Comparison of ENCODE assay signal across 10 cellular contexts in genomic region chr4:184899261-184900134, GRCh38.
A peak's percentile ranks its signal among the peaks of the same experiment; 100 is the strongest.
DNase-seq lines count a peak whose midpoint lies in the region; ATAC-seq, FAIRE-seq and TF ChIP-seq lines count a peak whose summit lies in the region.
"Had no signal": no experiment of that assay in that cellular context is flagged by ENCODE, and none has a peak within 500 bp of the region (broad histone marks: within the 10 kb centered on the region; RNA-seq: fewer than 3 reads in every experiment).

No MANE protein-coding gene starts in this region.

- H4K20me1 ChIP-seq in HepG2 (ENCODE audit: insufficient read depth, low read length), result no peaks in the 10 kb centered on the region

- no peaks in the 10 kb centered on the region for H3K79me2 ChIP-seq in HepG2 (ENCODE audit: insufficient read depth, low read length)

- no peak for TF ChIP-seq EP300 in HepG2 (IDR thresholded peaks at IDR 0.05; ENCODE audit: low read depth in 2 of 2, low read length in 2 of 2)
- no peak for TF ChIP-seq EP300 in HepG2 (CRISPR knock-in tag; IDR thresholded peaks at IDR 0.05; ENCODE audit: borderline replicate concordance)

- H3K27me3 ChIP-seq in liver (ENCODE audit: control insufficient read depth in 4 of 4, insufficient read depth in 4 of 4, low read length in 3 of 4), result no peaks in the 10 kb centered on the region
- H3K27me3 ChIP-seq in HepG2 (ENCODE audit: control insufficient read depth in 1 of 2, insufficient read depth in 2 of 2, low read length in 2 of 2), result peaks cover 0 to 4% of the 10 kb centered on the region in 2 experiments; a peak in 2 of 5 replicates
- H3K27me3 ChIP-seq in upper lobe of right lung, result no peaks in the 10 kb centered on the region

- TF ChIP-seq RAD21 in liver (IDR thresholded peaks at IDR 0.05) (peak; percentile 54 to 60), HepG2 (CRISPR knock-in tag; IDR thresholded peaks at IDR 0.05) (no peak)

- H3K9ac ChIP-seq in liver (ENCODE audit: low read depth in 1 of 2, low read length in 2 of 2), result peak overlapping the region; percentile 80 to 83
- H3K9ac ChIP-seq in HepG2 (ENCODE audit: insufficient read depth, low read depth, low read length), result no peak overlapping the region

- peaks cover 6 to 72% (median 43%) of the 10 kb centered on the region in 4 donors for H3K4me1 ChIP-seq in liver (ENCODE audit: control insufficient read depth in 4 of 4, insufficient read depth in 4 of 4, low read length in 3 of 4)
- H3K4me1 ChIP-seq in HepG2 (ENCODE audit: insufficient read depth, low read length), result peaks cover 40% of the 10 kb centered on the region
- no peaks in the 10 kb centered on the region for H3K4me1 ChIP-seq in upper lobe of right lung

- BruUV-seq in HepG2 (replicated peaks; lab: Mats Ljungman, UMichigan), result no TSS peak

- peak overlapping the region; percentile 27 to 82 (median 78) for H3K4me3 ChIP-seq in liver (ENCODE audit: low read depth in 1 of 3, low read length in 3 of 3)
- H3K4me3 ChIP-seq in HepG2 (replicated peaks in 1 of 3; ENCODE audit: insufficient read depth in 1 of 3, low read depth in 2 of 3, low read length in 3 of 3), result no peak overlapping the region
- no peak overlapping the region for H3K4me3 ChIP-seq in upper lobe of right lung

- POLR2A ChIA-PET in HepG2 (lab: Yijun Ruan, JAX), result no interaction called here

- H3K36me3 ChIP-seq in liver (ENCODE audit: control insufficient read depth in 4 of 4, insufficient read depth in 3 of 4, low read depth in 1 of 4, low read length in 3 of 4) (no peaks in the 10 kb centered on the region), HepG2 (replicated peaks in 1 of 2; ENCODE audit: control insufficient read depth in 1 of 2, insufficient read depth in 2 of 2, low read length in 2 of 2) (no peaks in the 10 kb centered on the region), upper lobe of right lung (no peaks in the 10 kb centered on the region)

- 60% methylated on average over 9 of the region's 9 CpGs for WGBS in liver
- WGBS in HepG2 (ENCODE audit: low lambda C conversion rate), result 80% methylated on average over 7 of the region's 9 CpGs

- no peak for TF ChIP-seq POLR2A in HepG2 (IDR thresholded peaks at IDR 0.05; ENCODE audit: insufficient read depth in 1 of 2, low read depth in 2 of 2, low read length in 2 of 2)

- TF ChIP-seq CTCF in liver (IDR thresholded peaks at IDR 0.05; ENCODE audit: low read depth, low read length, missing input control) (no peak), HepG2 (CRISPR knock-in tag; IDR thresholded peaks at IDR 0.05) (no peak), upper lobe of right lung (IDR thresholded peaks at IDR 0.05) (no peak)

- in situ Hi-C loops in HepG2 (cut with HindIII; ENCODE audit: extremely low pct_ligation_motif_present, low pct_unique_long_range_greater_than_20kb), result no loop called here

- H3K9me3 ChIP-seq in liver (ENCODE audit: control insufficient read depth in 4 of 4, low read length in 3 of 4), result no peaks in the 10 kb centered on the region
- H3K9me3 ChIP-seq in HepG2 (ENCODE audit: low read length), result no peaks in the 10 kb centered on the region
- H3K9me3 ChIP-seq in upper lobe of right lung, result no peaks in the 10 kb centered on the region

- H2AFZ ChIP-seq in HepG2 (ENCODE audit: low read length), result no peak overlapping the region

- H3K4me2 ChIP-seq in HepG2 (ENCODE audit: low read depth, low read length), result no peak overlapping the region

- no peak for ATAC-seq in HepG2
- ATAC-seq in upper lobe of right lung, result peak; percentile 82
- ATAC-seq in HG02623 (IDR thresholded peaks at IDR 0.05; ENCODE audit: unreplicated experiment), result no peak

- DNase-seq in HepG2 (ENCODE audit: low spot score), result no peak
- DNase-seq in amniotic epithelial cell (ENCODE audit: low read depth), result peak; percentile 42
- peak; percentile 82 for DNase-seq in kidney tubule cell (ENCODE audit: low spot score)
- peak; percentile 88 for DNase-seq in upper lobe of right lung
- DNase-seq in inferior parietal cortex (ENCODE audit: extremely low spot score), result no peak
- no peak for DNase-seq in midbrain (lab: John Stamatoyannopoulos, UW)
- DNase-seq: amniotic stem cell had no signal

- intact Hi-C loops in HepG2 (cut with micrococcal nuclease; ENCODE audit: unreplicated experiment) (no loop called here), upper lobe of right lung (cut with DNase I) (no loop called here)

- H3K27ac ChIP-seq in liver (ENCODE audit: low read depth in 1 of 2, low read length in 2 of 2) (peak overlapping the region; percentile 91 to 95), HepG2 (ENCODE audit: extremely low read length, insufficient read depth, low read length) (no peak overlapping the region), upper lobe of right lung (no peak overlapping the region)

- CTCF ChIA-PET in HepG2 (lab: Yijun Ruan, JAX; ENCODE audit: low intra/inter-chr PET ratio, low total read pairs), result no interaction called here

- no peak for FAIRE-seq in HepG2 (lab: Jason Lieb, UNC)
- FAIRE-seq: islet of Langerhans had no signal

TF ChIP-seq in liver, 16 proteins besides CTCF, POLR2A, EP300 and RAD21 (continues in another document):
- peak; percentile 89 for TF ChIP-seq ZBTB33 (IDR thresholded peaks at IDR 0.05)
- TF ChIP-seq NR2F2 (IDR thresholded peaks at IDR 0.05), result peak; percentile 51
- TF ChIP-seq FOXA1 (IDR thresholded peaks at IDR 0.05), result peak; percentile 44
- peak; percentile 89 for TF ChIP-seq HNF4G (IDR thresholded peaks at IDR 0.05)

TF ChIP-seq in HepG2, 621 proteins besides CTCF, POLR2A, EP300 and RAD21:
- TF ChIP-seq NR2F2 (IDR thresholded peaks at IDR 0.05; ENCODE audit: borderline replicate concordance, low read depth) (no peak), BCL6 (CRISPR knock-in tag; IDR thresholded peaks at IDR 0.05) (no peak), ZNF367 (CRISPR knock-in tag; IDR thresholded peaks at IDR 0.05; ENCODE audit: borderline replicate concordance) (no peak), MXD3 (CRISPR knock-in tag; IDR thresholded peaks at IDR 0.05) (no peak), MIER2 (CRISPR knock-in tag; IDR thresholded peaks at IDR 0.05) (no peak), ASH2L (IDR thresholded peaks at IDR 0.05; ENCODE audit: insufficient read length, low read depth, low read length) (no peak), POLR2AphosphoS2 (IDR thresholded peaks at IDR 0.05; ENCODE audit: low read depth, low read length) (no peak), ZNF292 (CRISPR knock-in tag; IDR thresholded peaks at IDR 0.05; ENCODE audit: borderline replicate concordance, low read depth) (no peak), KDM1A (CRISPR knock-in tag; IDR thresholded peaks at IDR 0.05) (no peak)
- TF ChIP-seq, protein P1, sequence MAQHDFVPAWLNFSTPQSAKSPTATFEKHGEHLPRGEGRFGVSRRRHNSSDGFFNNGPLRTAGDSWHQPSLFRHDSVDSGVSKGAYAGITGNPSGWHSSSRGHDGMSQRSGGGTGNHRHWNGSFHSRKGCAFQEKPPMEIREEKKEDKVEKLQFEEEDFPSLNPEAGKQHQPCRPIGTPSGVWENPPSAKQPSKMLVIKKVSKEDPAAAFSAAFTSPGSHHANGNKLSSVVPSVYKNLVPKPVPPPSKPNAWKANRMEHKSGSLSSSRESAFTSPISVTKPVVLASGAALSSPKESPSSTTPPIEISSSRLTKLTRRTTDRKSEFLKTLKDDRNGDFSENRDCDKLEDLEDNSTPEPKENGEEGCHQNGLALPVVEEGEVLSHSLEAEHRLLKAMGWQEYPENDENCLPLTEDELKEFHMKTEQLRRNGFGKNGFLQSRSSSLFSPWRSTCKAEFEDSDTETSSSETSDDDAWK (CRISPR knock-in tag; IDR thresholded peaks at IDR 0.05), result no peak

Comparison
In these comparisons a context has a peak if more than half of its experiments do, and no peak if none do; other contexts are left out.
1. H3K27ac ChIP-seq: peak in liver (2 of 2); none in HepG2 (single experiment) and upper lobe of right lung (single experiment).
2. H3K4me3 ChIP-seq: peak in liver (3 of 3); none in HepG2 (0 of 3) and upper lobe of right lung (single experiment).
3. DNase-seq: peak in amniotic epithelial cell (single experiment), kidney tubule cell (single experiment) and upper lobe of right lung (single experiment); none in HepG2 (single experiment), inferior parietal cortex (single experiment) and midbrain (single experiment).